ENCODE assay signal across 8 cellular contexts in the genomic region with DNA sequence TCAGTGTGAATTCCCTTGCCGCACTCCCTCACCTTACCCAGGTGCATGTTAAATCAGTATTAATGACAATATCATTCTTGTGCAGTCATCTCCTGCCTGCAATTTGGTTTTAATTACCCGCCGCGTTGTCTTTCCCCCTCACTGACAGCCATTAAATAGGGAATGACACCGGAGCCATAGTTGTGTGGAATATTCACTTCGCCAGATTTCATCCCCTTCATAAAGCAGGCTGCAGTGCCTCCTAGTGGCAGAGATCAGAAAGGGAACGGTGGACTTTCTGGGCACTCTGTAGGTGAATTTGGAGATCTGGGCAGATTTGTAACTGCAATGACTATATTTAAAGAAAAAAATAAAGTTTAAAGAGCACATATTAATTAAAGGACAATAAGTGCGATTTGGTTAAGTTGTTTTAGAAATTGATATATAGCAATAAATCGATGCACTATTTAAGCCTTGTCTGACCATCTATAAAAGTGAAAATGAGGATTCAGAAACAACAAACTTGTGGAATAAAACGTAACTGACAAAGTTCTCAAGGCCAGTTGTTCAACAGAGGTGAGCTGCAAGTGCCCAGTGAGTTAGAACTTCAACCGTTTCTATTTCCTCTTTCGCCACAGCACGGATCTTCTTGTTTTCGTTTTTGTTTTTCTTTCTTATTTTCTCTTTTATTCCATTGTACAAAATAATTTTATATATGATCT.
DNase-seq lines count a peak whose midpoint lies in the region; ATAC-seq, FAIRE-seq and TF ChIP-seq lines count a peak whose summit lies in the region.

No MANE protein-coding gene starts in this region.

- no peaks in the 10 kb centered on the region for H3K9me3 ChIP-seq in RWPE2 (ENCODE audit: severe bottlenecking)
- no peaks in the 10 kb centered on the region for H3K9me3 ChIP-seq in right lobe of liver
- H3K9me3 ChIP-seq in thoracic aorta = no peaks in the 10 kb centered on the region

- DNase-seq in activated CD4-positive, alpha-beta T cell treated with anti-CD3 and anti-CD28 coated beads for 24 hours (ENCODE audit: low read depth in 2 of 2) = peak; percentile 1 to 21
- no peak for DNase-seq in activated CD4-positive, alpha-beta T cell treated with anti-CD3 and anti-CD28 coated beads for 1 hour
- DNase-seq in HTR-8/SVneo (ENCODE audit: insufficient read length, low spot score) (peak; percentile 38), RWPE2 (ENCODE audit: low spot score) (no peak), chondrocyte (ENCODE audit: low spot score) (no peak), right lobe of liver (peak in 2 of 3 donors; percentile 27 to 56), thoracic aorta (ENCODE audit: low spot score) (no peak)

- peaks cover 7% of the 10 kb centered on the region for H3K4me1 Mint-ChIP-seq in chondrocyte (ENCODE audit: low read depth)

- TF ChIP-seq POLR2A in right lobe of liver (IDR thresholded peaks at IDR 0.05) = no peak

- peak; percentile 75 for ATAC-seq in RWPE2 (ENCODE audit: low read depth)
- ATAC-seq in right lobe of liver = peak; percentile 89 to 95 (median 90)
- no peak for ATAC-seq in thoracic aorta (ENCODE audit: insufficient number of reproducible peaks, low FRiP score, low read depth)
- no peak for ATAC-seq in HG02870 (IDR thresholded peaks at IDR 0.05; ENCODE audit: unreplicated experiment)

- no peaks in the 10 kb centered on the region for H3K36me3 ChIP-seq in RWPE2 (ENCODE audit: low read depth)
- no peaks in the 10 kb centered on the region for H3K36me3 ChIP-seq in right lobe of liver
- H3K36me3 ChIP-seq in thoracic aorta = no peaks in the 10 kb centered on the region

- H3K36me3 Mint-ChIP-seq in chondrocyte (ENCODE audit: low read depth) = no peaks in the 10 kb centered on the region

- no peaks in the 10 kb centered on the region for H3K9me3 Mint-ChIP-seq in chondrocyte (ENCODE audit: low read depth)

- H3K4me1 ChIP-seq in RWPE2 (ENCODE audit: insufficient read depth, poor library complexity, severe bottlenecking) (no peaks in the 10 kb centered on the region), right lobe of liver (peaks cover 0 to 5% (median 0%) of the 10 kb centered on the region in 4 donors), thoracic aorta (ENCODE audit: control insufficient read depth in 1 of 2, low read depth in 2 of 2) (no peaks in the 10 kb centered on the region)

- H3K27ac Mint-ChIP-seq in chondrocyte (ENCODE audit: unreplicated experiment) = no peak overlapping the region

- intact Hi-C loops in right lobe of liver (cut with DNase I) = no loop called here

- FAIRE-seq in HTR-8/SVneo (lab: Jason Lieb, UNC) = no peak

- H3K27me3 ChIP-seq in RWPE2 (ENCODE audit: insufficient read depth, poor library complexity, severe bottlenecking) = peaks cover 18% of the 10 kb centered on the region
- H3K27me3 ChIP-seq in right lobe of liver = no peaks in the 10 kb centered on the region
- no peaks in the 10 kb centered on the region for H3K27me3 ChIP-seq in thoracic aorta (replicated peaks; ENCODE audit: insufficient read depth)

- no peak overlapping the region for H3K4me3 ChIP-seq in RWPE2 (ENCODE audit: severe bottlenecking)
- no peak overlapping the region for H3K4me3 ChIP-seq in right lobe of liver
- no peak overlapping the region for H3K4me3 ChIP-seq in thoracic aorta

- 20% methylated on average over 14 of the region's 14 CpGs for WGBS in right lobe of liver (ENCODE audit: insufficient coverage, low coverage, low lambda C conversion rate, missing lambda C conversion rate)

- peaks cover 2% of the 10 kb centered on the region for H3K27me3 Mint-ChIP-seq in chondrocyte (ENCODE audit: low read depth)

- TF ChIP-seq CTCF in RWPE2 (IDR thresholded peaks at IDR 0.05; ENCODE audit: poor library complexity, severe bottlenecking) (peak; percentile 97), chondrocyte (IDR thresholded peaks at IDR 0.05) (peak; percentile 98), right lobe of liver (IDR thresholded peaks at IDR 0.05) (peak; percentile 81 to 93 (median 86)), thoracic aorta (IDR thresholded peaks at IDR 0.05) (peak; percentile 67)

- no peak overlapping the region for H3K27ac ChIP-seq in RWPE2 (ENCODE audit: poor library complexity, severe bottlenecking)
- no peak overlapping the region for H3K27ac ChIP-seq in right lobe of liver
- H3K27ac ChIP-seq in thoracic aorta = no peak overlapping the region

- H3K4me3 Mint-ChIP-seq in chondrocyte (ENCODE audit: unreplicated experiment) = peak overlapping the region; percentile 23

Comparison
In these comparisons a context has a peak if more than half of its experiments do, and no peak if none do; other contexts are left out.
1. DNase-seq: peak in activated CD4-positive, alpha-beta T cell treated with anti-CD3 and anti-CD28 coated beads for 24 hours (2 of 2), HTR-8/SVneo (single experiment) and right lobe of liver (2 of 3); none in activated CD4-positive, alpha-beta T cell treated with anti-CD3 and anti-CD28 coated beads for 1 hour (single experiment), RWPE2 (single experiment), chondrocyte (single experiment) and thoracic aorta (single experiment).
2. ATAC-seq: peak in RWPE2 (single experiment) and right lobe of liver (4 of 4); none in thoracic aorta (single experiment) and HG02870 (single experiment).
3. Peak in every context shown above with its lines, with median percentiles within 50 percentile points of each other: CTCF ChIP-seq.